ENCODE assay signal across 17 cellular contexts in genomic region chr1:68370101-68370915, GRCh38.
DNase-seq lines count a peak whose midpoint lies in the region; ATAC-seq and TF ChIP-seq lines count a peak whose summit lies in the region.
"Had no signal": no experiment of that assay in that cellular context is flagged by ENCODE, and none has a peak within 500 bp of the region (broad histone marks: within the 10 kb centered on the region; RNA-seq: fewer than 3 reads in every experiment).

No MANE protein-coding gene starts in this region.

- in situ Hi-C loops in mammary epithelial cell (cut with MboI; ENCODE audit: low sequenced_read_pairs in 2 of 2), result no loop called here

- no peak overlapping the region for H3K4me3 Mint-ChIP-seq in MCF 10A (ENCODE audit: unreplicated experiment)
- H3K4me3 Mint-ChIP-seq: CD8-positive, alpha-beta memory T cell had no signal

- ATAC-seq in right lobe of liver (peak; percentile 90 to 99 (median 98)), GM21526 (IDR thresholded peaks at IDR 0.05; ENCODE audit: low FRiP score, unreplicated experiment) (no peak), Right ventricle myocardium superior (ENCODE audit: poor library complexity) (no peak), left ventricle myocardium superior (no peak)
- ATAC-seq: GM12878, K562 had no signal

- dilution Hi-C loops in mammary epithelial cell (cut with HindIII; ENCODE audit: low sequenced_read_pairs), result no loop called here

- no peaks in the 10 kb centered on the region for H3K36me3 Mint-ChIP-seq in MCF 10A (ENCODE audit: insufficient read depth, unreplicated experiment)
- H3K36me3 Mint-ChIP-seq: CD8-positive, alpha-beta memory T cell had no signal

- TF ChIP-seq POLR2A in right lobe of liver (IDR thresholded peaks at IDR 0.05), result no peak

- H3K27ac ChIP-seq in mammary epithelial cell (ENCODE audit: insufficient read depth, low read depth, low read length) (no peak overlapping the region), right lobe of liver (peak overlapping the region in 1 of 3 donors; percentile 18)
- H3K27ac ChIP-seq: 22Rv1, BLaER1, GM23248 had no signal

- no peaks in the 10 kb centered on the region for H4K20me1 ChIP-seq in mammary epithelial cell (ENCODE audit: insufficient read depth, low read length)
- H4K20me1 ChIP-seq: BLaER1 had no signal

- no peaks in the 10 kb centered on the region for H3K9me3 ChIP-seq in mammary epithelial cell (replicated peaks; ENCODE audit: insufficient read depth, low read length)
- no peaks in the 10 kb centered on the region for H3K9me3 ChIP-seq in right lobe of liver
- H3K9me3 ChIP-seq: BLaER1 had no signal

- WGBS in mammary epithelial cell (ENCODE audit: low coverage, missing lambda C conversion rate), result 100% methylated on average over 1 of the region's 1 CpG
- WGBS in right lobe of liver (ENCODE audit: insufficient coverage, low coverage, low lambda C conversion rate, missing lambda C conversion rate), result 25% methylated on average over 1 of the region's 1 CpG

- H3K27me3 ChIP-seq in mammary epithelial cell (ENCODE audit: insufficient read depth, low read length) (no peaks in the 10 kb centered on the region), right lobe of liver (no peaks in the 10 kb centered on the region)
- H3K27me3 ChIP-seq: BLaER1 had no signal

- intact Hi-C loops in MCF 10A (cut with micrococcal nuclease), result no loop called here
- intact Hi-C loops in mammary epithelial cell (cut with micrococcal nuclease), result no loop called here
- intact Hi-C loops in right lobe of liver (cut with DNase I), result no loop called here
- intact Hi-C loops in Right ventricle myocardium superior (cut with DNase I), result no loop called here
- intact Hi-C loops in left ventricle myocardium superior (cut with micrococcal nuclease), result no loop called here

- H3K36me3 ChIP-seq in mammary epithelial cell (ENCODE audit: insufficient read depth, low read length) (no peaks in the 10 kb centered on the region), right lobe of liver (no peaks in the 10 kb centered on the region)
- H3K36me3 ChIP-seq: BLaER1 had no signal

- DNase-seq in MCF 10A (ENCODE audit: unreplicated experiment), result no peak
- no peak for DNase-seq in mammary epithelial cell
- peak; percentile 46 for DNase-seq in epithelial cell of proximal tubule (ENCODE audit: low read depth)
- no peak for DNase-seq in right lobe of liver
- no peak for DNase-seq in Right ventricle myocardium superior
- DNase-seq in dedifferentiated amniotic fluid mesenchymal stem cell (ENCODE audit: extremely low spot score), result no peak
- DNase-seq in left ventricle myocardium superior, result no peak
- DNase-seq: AML-193; CD8-positive, alpha-beta memory T cell; DMS 273 treated with DMSO at 0.1 percent for 48 hours; DMS79; GM23248 had no signal

- no TSS peak for BruUV-seq in MCF 10A (replicated peaks; lab: Mats Ljungman, UMichigan)
- BruUV-seq in mammary epithelial cell (replicated peaks; lab: Mats Ljungman, UMichigan), result no TSS peak

- no peaks in the 10 kb centered on the region for H3K4me1 ChIP-seq in mammary epithelial cell (ENCODE audit: insufficient read depth, low read length)
- H3K4me1 ChIP-seq in right lobe of liver, result peaks cover 0 to 7% (median 0%) of the 10 kb centered on the region in 4 donors
- H3K4me1 ChIP-seq: BLaER1 had no signal

- H3K9ac ChIP-seq in mammary epithelial cell (ENCODE audit: insufficient read depth, low read length), result no peak overlapping the region
- H3K9ac ChIP-seq: BLaER1, GM23248 had no signal

- no peaks in the 10 kb centered on the region for H3K27me3 Mint-ChIP-seq in MCF 10A (ENCODE audit: insufficient read depth, unreplicated experiment)

- no peaks in the 10 kb centered on the region for H3K4me1 Mint-ChIP-seq in MCF 10A (ENCODE audit: insufficient read depth, unreplicated experiment)
- H3K4me1 Mint-ChIP-seq: CD8-positive, alpha-beta memory T cell had no signal

- POLR2A ChIA-PET in MCF 10A (lab: Yijun Ruan, JAX), result no interaction called here

- H3K27ac Mint-ChIP-seq in MCF 10A (ENCODE audit: low read depth, unreplicated experiment), result peak overlapping the region; percentile 8
- H3K27ac Mint-ChIP-seq: CD8-positive, alpha-beta memory T cell had no signal

- H3K4me2 ChIP-seq in mammary epithelial cell (ENCODE audit: insufficient read depth, low read depth, low read length), result no peak overlapping the region
- H3K4me2 ChIP-seq: BLaER1 had no signal

- TF ChIP-seq CTCF in MCF 10A (IDR thresholded peaks at IDR 0.05; ENCODE audit: unreplicated experiment) (no peak), mammary epithelial cell (conservative IDR thresholded peaks at IDR 0.05 in 1 of 2, IDR thresholded peaks at IDR 0.05 in 1 of 2; ENCODE audit: extremely low read depth in 1 of 2, insufficient read depth in 1 of 2, low read depth in 1 of 2, low read length in 2 of 2) (no peak), epithelial cell of proximal tubule (conservative IDR thresholded peaks at IDR 0.05; ENCODE audit: low read depth, low read length) (no peak), right lobe of liver (IDR thresholded peaks at IDR 0.05) (no peak)

- CTCF ChIA-PET in MCF 10A (lab: Yijun Ruan, JAX), result interaction anchor here (0.7 to 1.4 kb wide), 3 partner anchors 23 to 249 kb away, joined by 3 read pairs; no protein-coding TSS in a partner anchor
- CTCF ChIA-PET in mammary epithelial cell (lab: Charles Lee; ENCODE audit: low non-redundant PET), result no interaction called here

- H3K79me2 ChIP-seq in mammary epithelial cell (ENCODE audit: insufficient read depth, low read length), result no peaks in the 10 kb centered on the region

- no peaks in the 10 kb centered on the region for H3K9me3 Mint-ChIP-seq in MCF 10A (ENCODE audit: unreplicated experiment)

- H3K4me3 ChIP-seq in mammary epithelial cell (replicated peaks in 1 of 3; ENCODE audit: insufficient read depth in 1 of 3, low read depth in 2 of 3, low read length in 3 of 3) (no peak overlapping the region), epithelial cell of proximal tubule (ENCODE audit: low read depth, low read length) (no peak overlapping the region), right lobe of liver (no peak overlapping the region)
- H3K4me3 ChIP-seq: BLaER1, GM12878, GM23248, K562 had no signal

- H2AFZ ChIP-seq in mammary epithelial cell (ENCODE audit: low read depth, low read length), result no peak overlapping the region
- H2AFZ ChIP-seq: GM23248 had no signal

Comparison
In these comparisons a context has a peak if more than half of its experiments do, and no peak if none do; other contexts are left out.
1. ATAC-seq: peak in right lobe of liver (4 of 4); none in GM21526 (single experiment), Right ventricle myocardium superior (single experiment) and left ventricle myocardium superior (single experiment).